ENCODE assay signal across 19 cellular contexts in genomic region chr18:78144669-78145068, GRCh38.
DNase-seq lines count a peak whose midpoint lies in the region; ATAC-seq, FAIRE-seq and TF ChIP-seq lines count a peak whose summit lies in the region.
"Had no signal": no experiment of that assay in that cellular context is flagged by ENCODE, and none has a peak within 500 bp of the region (broad histone marks: within the 10 kb centered on the region; RNA-seq: fewer than 3 reads in every experiment).

No MANE protein-coding gene starts in this region.

- H3K9me3 ChIP-seq in astrocyte (ENCODE audit: insufficient read depth, low read depth, low read length) = peaks cover 7% of the 10 kb centered on the region

- H3K4me1 Mint-ChIP-seq in astrocyte (ENCODE audit: low read depth, unreplicated experiment) = no peaks in the 10 kb centered on the region
- no peaks in the 10 kb centered on the region for H3K4me1 Mint-ChIP-seq in progenitor cell of endocrine pancreas (ENCODE audit: low read depth)
- no peaks in the 10 kb centered on the region for H3K4me1 Mint-ChIP-seq in activated naive CD4-positive, alpha-beta T cell treated with anti-CD3 and anti-CD28 coated beads, Interleukin-2, amount 10 ng/mL, durations not matched to agents 7 days and 5 days

- no peak overlapping the region for H3K27ac ChIP-seq in astrocyte (ENCODE audit: low read depth, low read length)
- H3K27ac ChIP-seq: BLaER1 had no signal

- no peak overlapping the region for H3K4me3 Mint-ChIP-seq in astrocyte (ENCODE audit: unreplicated experiment)
- no peak overlapping the region for H3K4me3 Mint-ChIP-seq in progenitor cell of endocrine pancreas (ENCODE audit: low read depth)
- no peak overlapping the region for H3K4me3 Mint-ChIP-seq in activated naive CD4-positive, alpha-beta T cell treated with anti-CD3 and anti-CD28 coated beads, Interleukin-2, amount 10 ng/mL, durations not matched to agents 7 days and 5 days
- H3K4me3 Mint-ChIP-seq: CD8-positive, alpha-beta T cell had no signal

- no peaks in the 10 kb centered on the region for H3K4me1 ChIP-seq in astrocyte (ENCODE audit: insufficient read depth, low read length)
- H3K4me1 ChIP-seq: BLaER1 had no signal

- no peak for ATAC-seq in left ventricle myocardium superior
- ATAC-seq: CD8-positive, alpha-beta T cell had no signal

- H3K36me3 Mint-ChIP-seq in astrocyte (ENCODE audit: low read depth, unreplicated experiment) (no peaks in the 10 kb centered on the region), progenitor cell of endocrine pancreas (ENCODE audit: insufficient read depth) (no peaks in the 10 kb centered on the region)
- no peaks in the 10 kb centered on the region for H3K36me3 Mint-ChIP-seq in activated naive CD4-positive, alpha-beta T cell treated with anti-CD3 and anti-CD28 coated beads, Interleukin-2, amount 10 ng/mL, durations not matched to agents 7 days and 5 days
- H3K36me3 Mint-ChIP-seq: CD8-positive, alpha-beta T cell had no signal

- peaks cover 7% of the 10 kb centered on the region for H3K9me3 Mint-ChIP-seq in astrocyte (ENCODE audit: unreplicated experiment)
- H3K9me3 Mint-ChIP-seq in progenitor cell of endocrine pancreas (ENCODE audit: low read depth) = peaks cover 5% of the 10 kb centered on the region
- peaks cover 3% of the 10 kb centered on the region for H3K9me3 Mint-ChIP-seq in activated naive CD4-positive, alpha-beta T cell treated with anti-CD3 and anti-CD28 coated beads, Interleukin-2, amount 10 ng/mL, durations not matched to agents 7 days and 5 days
- H3K9me3 Mint-ChIP-seq: CD8-positive, alpha-beta T cell had no signal

- H2AFZ ChIP-seq in astrocyte (ENCODE audit: low read depth, low read length) = no peak overlapping the region

- no peak overlapping the region for H3K4me2 ChIP-seq in astrocyte (ENCODE audit: low read length)
- H3K4me2 ChIP-seq: BLaER1 had no signal

- no peaks in the 10 kb centered on the region for H3K27me3 ChIP-seq in astrocyte (ENCODE audit: insufficient read depth, low read length)
- H3K27me3 ChIP-seq: BLaER1 had no signal

- H3K36me3 ChIP-seq in astrocyte (ENCODE audit: insufficient read depth, low read length) = no peaks in the 10 kb centered on the region
- H3K36me3 ChIP-seq: BLaER1 had no signal

- intact Hi-C loops in left ventricle myocardium superior (cut with micrococcal nuclease) = no loop called here

- H3K79me2 ChIP-seq in astrocyte (ENCODE audit: insufficient read depth, low read length) = no peaks in the 10 kb centered on the region

- TF ChIP-seq CTCF in astrocyte (IDR thresholded peaks at IDR 0.05; ENCODE audit: insufficient read depth, low read depth, low read length) = no peak
- TF ChIP-seq CTCF in progenitor cell of endocrine pancreas (IDR thresholded peaks at IDR 0.05; ENCODE audit: unreplicated experiment) = no peak

- DNase-seq in DMS153 treated with DMSO at 0.1 percent for 48 hours (lab: John Stamatoyannopoulos, UW; ENCODE audit: unreplicated experiment) (peak; percentile 38), NCI-H2107 treated with DMSO at 0.1 percent for 48 hours (lab: John Stamatoyannopoulos, UW; ENCODE audit: unreplicated experiment) (peak; percentile 73), astrocyte (ENCODE audit: low read depth) (no peak), progenitor cell of endocrine pancreas (ENCODE audit: low spot score, unreplicated experiment) (no peak), superior temporal gyrus (ENCODE audit: extremely low spot score) (no peak), left ventricle myocardium superior (no peak)
- DNase-seq in activated naive CD4-positive, alpha-beta T cell treated with anti-CD3 and anti-CD28 coated beads, Interleukin-2, amount 10 ng/mL, durations not matched to agents 7 days and 5 days = no peak
- DNase-seq: CD8-positive, alpha-beta T cell; GOT3; MV-4-11; NCI-H1436 treated with DMSO at 0.1 percent for 48 hours; NCI-H2081 treated with DMSO at 0.1 percent for 48 hours; NCI-H526 treated with DMSO at 0.1 percent for 48 hours; NK-92 treated with Interleukin-12 subunit alpha and Interleukin-12 subunit beta, amount 100 ng/mL, for 24 hours; SIG-M5 had no signal

- H4K20me1 ChIP-seq in astrocyte (ENCODE audit: insufficient read depth, low read length) = no peaks in the 10 kb centered on the region
- H4K20me1 ChIP-seq: BLaER1 had no signal

- no peak overlapping the region for H3K9ac ChIP-seq in astrocyte (ENCODE audit: low read length)
- H3K9ac ChIP-seq: BLaER1 had no signal

- H3K27ac Mint-ChIP-seq in astrocyte (ENCODE audit: unreplicated experiment) = peak overlapping the region; percentile 36
- H3K27ac Mint-ChIP-seq in progenitor cell of endocrine pancreas = peak overlapping the region; percentile 37
- H3K27ac Mint-ChIP-seq in activated naive CD4-positive, alpha-beta T cell treated with anti-CD3 and anti-CD28 coated beads, Interleukin-2, amount 10 ng/mL, durations not matched to agents 7 days and 5 days = no peak overlapping the region
- H3K27ac Mint-ChIP-seq: CD8-positive, alpha-beta T cell had no signal

- H3K4me3 ChIP-seq in astrocyte (ENCODE audit: insufficient read depth, low read depth, low read length) = no peak overlapping the region
- H3K4me3 ChIP-seq: BLaER1 had no signal

- H3K27me3 Mint-ChIP-seq in astrocyte (ENCODE audit: low read depth, unreplicated experiment) = no peaks in the 10 kb centered on the region
- peaks cover 36% of the 10 kb centered on the region for H3K27me3 Mint-ChIP-seq in progenitor cell of endocrine pancreas
- no peaks in the 10 kb centered on the region for H3K27me3 Mint-ChIP-seq in activated naive CD4-positive, alpha-beta T cell treated with anti-CD3 and anti-CD28 coated beads, Interleukin-2, amount 10 ng/mL, durations not matched to agents 7 days and 5 days

- FAIRE-seq in astrocyte (lab: Jason Lieb, UNC) = no peak
- FAIRE-seq: A204.1, D721Med, GM12892 had no signal

- CTCF ChIA-PET in activated naive CD4-positive, alpha-beta T cell treated with anti-CD3 and anti-CD28 coated beads, Interleukin-2, amount 10 ng/mL, durations not matched to agents 7 days and 5 days (lab: Charles Lee) = no interaction called here

Comparison
In these comparisons a context has a peak if more than half of its experiments do, and no peak if none do; other contexts are left out.
1. DNase-seq: peak in DMS153 treated with DMSO at 0.1 percent for 48 hours (single experiment) and NCI-H2107 treated with DMSO at 0.1 percent for 48 hours (single experiment); none in astrocyte (single experiment), progenitor cell of endocrine pancreas (single experiment), activated naive CD4-positive, alpha-beta T cell treated with anti-CD3 and anti-CD28 coated beads, Interleukin-2, amount 10 ng/mL, durations not matched to agents 7 days and 5 days (single experiment), superior temporal gyrus (single experiment) and left ventricle myocardium superior (single experiment).